ENCODE assay signal across 1 cellular context in the genomic region with DNA sequence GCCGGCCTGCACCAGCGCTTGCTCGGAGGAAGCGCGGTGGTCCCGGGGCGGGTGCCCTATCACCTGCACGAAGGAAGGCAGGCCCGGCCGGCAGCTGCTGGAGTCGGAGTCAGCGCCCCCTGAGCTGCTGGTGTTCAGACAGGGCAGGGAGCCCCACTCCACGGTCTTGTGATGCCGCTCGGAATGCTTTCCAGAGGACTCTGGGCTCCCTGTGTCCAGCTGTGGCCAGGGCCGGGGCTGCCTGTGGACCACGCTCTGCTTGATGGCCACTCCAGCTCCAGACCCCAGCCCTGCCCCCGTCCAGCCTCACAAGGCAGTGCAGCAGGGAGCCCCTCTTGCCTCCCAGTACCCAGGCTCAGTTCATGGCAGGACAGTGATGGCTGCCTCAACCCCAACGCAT.
TF ChIP-seq lines count a peak whose summit lies in the region.

No MANE protein-coding gene starts in this region.

TF ChIP-seq in HEK293, 187 proteins besides CTCF, POLR2A, EP300 and RAD21 (continued from another document):
- TF ChIP-seq GLIS2 (tag by site-specific recombination; IDR thresholded peaks at IDR 0.05) = peak; percentile 33
